Comparison of ENCODE assay signal across 14 cellular contexts in genomic region chr18:35547008-35547605, GRCh38. TPM values are rescaled to one million over a fixed set of nuclear protein-coding genes. Genes with fewer than 3 reads are reported as not detected.
A peak's percentile ranks its signal among the peaks of the same experiment; 100 is the strongest.
DNase-seq lines count a peak whose midpoint lies in the region; ATAC-seq and TF ChIP-seq lines count a peak whose summit lies in the region.
"Had no signal": no experiment of that assay in that cellular context is flagged by ENCODE, and none has a peak within 500 bp of the region (broad histone marks: within the 10 kb centered on the region; RNA-seq: fewer than 3 reads in every experiment).

No MANE protein-coding gene starts in this region.

- H3K9me3 Mint-ChIP-seq in stimulated activated naive CD8-positive, alpha-beta T cell treated with anti-CD3 and anti-CD28 coated beads, Interleukin-15, Interleukin-2, amounts not matched to agents 100 ng/mL and 50 ng/mL, for 24 hours, result peaks cover 4% of the 10 kb centered on the region

- H3K4me1 Mint-ChIP-seq in stimulated activated naive CD8-positive, alpha-beta T cell treated with anti-CD3 and anti-CD28 coated beads, Interleukin-15, Interleukin-2, amounts not matched to agents 100 ng/mL and 50 ng/mL, for 24 hours (ENCODE audit: low read depth), result peaks cover 9% of the 10 kb centered on the region
- H3K4me1 Mint-ChIP-seq: B cell, IgD-negative memory B cell had no signal

- H3K9me3 ChIP-seq in mucosa of descending colon, result no peaks in the 10 kb centered on the region

- peak overlapping the region; percentile 9 for H3K27ac Mint-ChIP-seq in stimulated activated naive CD8-positive, alpha-beta T cell treated with anti-CD3 and anti-CD28 coated beads, Interleukin-15, Interleukin-2, amounts not matched to agents 100 ng/mL and 50 ng/mL, for 24 hours
- H3K27ac Mint-ChIP-seq: B cell; CD4-positive, alpha-beta T cell; IgD-negative memory B cell had no signal

- intact Hi-C loops in mucosa of descending colon (cut with DNase I, micrococcal nuclease), result no loop called here

- no peaks in the 10 kb centered on the region for H3K4me1 ChIP-seq in mucosa of descending colon (ENCODE audit: low read depth)

- no peak for DNase-seq in stimulated activated naive CD8-positive, alpha-beta T cell treated with anti-CD3 and anti-CD28 coated beads, Interleukin-15, Interleukin-2, amounts not matched to agents 100 U/mL and 50 U/mL, for 24 hours
- DNase-seq in mucosa of descending colon (no peak), NCI-H1436 (lab: John Stamatoyannopoulos, UW) (no peak), DMS 273 treated with DMSO at 0.1 percent for 48 hours (lab: John Stamatoyannopoulos, UW) (no peak), SHP77 (lab: John Stamatoyannopoulos, UW) (no peak)
- DNase-seq: C1 segment of cervical spinal cord; CD4-positive, alpha-beta T cell; DND-41; GDM1 had no signal

- peaks cover 4% of the 10 kb centered on the region for H3K36me3 Mint-ChIP-seq in stimulated activated naive CD8-positive, alpha-beta T cell treated with anti-CD3 and anti-CD28 coated beads, Interleukin-15, Interleukin-2, amounts not matched to agents 100 ng/mL and 50 ng/mL, for 24 hours (ENCODE audit: low read depth)

- H3K36me3 ChIP-seq in mucosa of descending colon (ENCODE audit: low read depth), result no peaks in the 10 kb centered on the region

- ATAC-seq in stimulated activated naive CD8-positive, alpha-beta T cell treated with anti-CD3 and anti-CD28 coated beads, Interleukin-15, Interleukin-2, amounts not matched to agents 100 U/mL and 50 U/mL, for 24 hours, result no peak
- ATAC-seq in HG03175 (IDR thresholded peaks at IDR 0.05; ENCODE audit: unreplicated experiment) (peak; percentile 63), mucosa of descending colon (peak; percentile 77)
- ATAC-seq: HCT116 had no signal

- TF ChIP-seq CTCF in mucosa of descending colon (IDR thresholded peaks at IDR 0.05), result no peak

- no peaks in the 10 kb centered on the region for H3K27me3 Mint-ChIP-seq in stimulated activated naive CD8-positive, alpha-beta T cell treated with anti-CD3 and anti-CD28 coated beads, Interleukin-15, Interleukin-2, amounts not matched to agents 100 ng/mL and 50 ng/mL, for 24 hours

- H3K4me3 ChIP-seq in mucosa of descending colon, result no peak overlapping the region

- H3K4me3 Mint-ChIP-seq in stimulated activated naive CD8-positive, alpha-beta T cell treated with anti-CD3 and anti-CD28 coated beads, Interleukin-15, Interleukin-2, amounts not matched to agents 100 ng/mL and 50 ng/mL, for 24 hours, result no peak overlapping the region
- H3K4me3 Mint-ChIP-seq: B cell; CD4-positive, alpha-beta T cell; IgD-negative memory B cell had no signal

RNA-seq across cellular contexts. Expression of gene GALNT1, which starts 34.4 kb away (rescaled TPM):
- total RNA-seq in mucosa of descending colon, result 100 to 1,000 TPM in 2 of 3 donors, 10 to 100 TPM in 1; 82.7 to 118 (median 109) TPM

RNA-seq across cellular contexts. Expression of gene INO80C, which starts 49.3 kb away (rescaled TPM):
- 10 to 100 TPM; 28.0 to 46.7 (median 32.2) TPM for total RNA-seq in mucosa of descending colon
